In genomic region chr7:99380823-99381663, GRCh38 we compare ENCODE assay signal across 8 cellular contexts. TPM values are rescaled to one million over a fixed set of nuclear protein-coding genes. Genes with fewer than 3 reads are reported as not detected.
A peak's percentile ranks its signal among the peaks of the same experiment; 100 is the strongest.
DNase-seq lines count a peak whose midpoint lies in the region; ATAC-seq and TF ChIP-seq lines count a peak whose summit lies in the region.

No MANE protein-coding gene starts in this region.

- H4K20me1 ChIP-seq in DND-41 (ENCODE audit: insufficient read depth, low read length): peaks cover 38% of the 10 kb centered on the region

- H3K27me3 ChIP-seq in DND-41 (ENCODE audit: insufficient read depth, low read length, poor library complexity): no peaks in the 10 kb centered on the region

- DNase-seq in DND-41: peak; percentile 90
- peak; percentile 85 for DNase-seq in NK-92 treated with Interleukin-12 subunit alpha and Interleukin-12 subunit beta, amount 100 ng/mL, for 24 hours (lab: John Stamatoyannopoulos, UW)
- DNase-seq in activated naive CD4-positive, alpha-beta T cell (lab: John Stamatoyannopoulos, UW): peak; percentile 54 to 81 (median 66)
- DNase-seq in left colon: peak; percentile 55 to 57
- DNase-seq in stimulated activated CD8-positive, alpha-beta memory T cell treated with anti-CD3 and anti-CD28 coated beads, Interleukin-4, amount 100 ng/mL, for 1 hour (ENCODE audit: low read depth in 2 of 2, low spot score in 1 of 2): peak; percentile 68 to 78
- DNase-seq in COR-L47 (lab: John Stamatoyannopoulos, UW): no peak
- no peak for DNase-seq in DMS 273 treated with DMSO at 0.1 percent for 48 hours (lab: John Stamatoyannopoulos, UW)

- no peak for TF ChIP-seq CTCF in DND-41 (IDR thresholded peaks at IDR 0.05; ENCODE audit: borderline replicate concordance, extremely low read depth, low read length, poor library complexity, severe bottlenecking)

- H3K9ac ChIP-seq in DND-41 (ENCODE audit: low read depth, low read length): peak overlapping the region; percentile 52

- H3K4me2 ChIP-seq in DND-41 (ENCODE audit: insufficient read depth, low read length): peak overlapping the region; percentile 56

- peaks cover 44% of the 10 kb centered on the region for H3K36me3 ChIP-seq in DND-41 (ENCODE audit: insufficient read depth, low read length)

- peaks cover 74% of the 10 kb centered on the region for H3K79me2 ChIP-seq in DND-41 (ENCODE audit: insufficient read depth, low read length)

- peaks cover 33% of the 10 kb centered on the region for H3K4me1 ChIP-seq in DND-41 (ENCODE audit: insufficient read depth, low read length)

- intact Hi-C loops in left colon (cut with DNase I, micrococcal nuclease): no loop called here

- ATAC-seq in DND-41 (ENCODE audit: insufficient read depth, low read depth) (peak; percentile 94), GM21723 (IDR thresholded peaks at IDR 0.05; ENCODE audit: unreplicated experiment) (peak; percentile 73), left colon (peak; percentile 10)

- peak overlapping the region; percentile 85 for H3K27ac ChIP-seq in DND-41 (ENCODE audit: low read length)

- peak overlapping the region in 1 of 2 experiments; percentile 44; a peak in 2 of 4 replicates for H3K4me3 ChIP-seq in DND-41 (ENCODE audit: low read depth in 1 of 2, low read length in 2 of 2)

- peak overlapping the region; percentile 31; the same call in 1 of the 2 replicates for H2AFZ ChIP-seq in DND-41 (ENCODE audit: low read depth, low read length)

- H3K9me3 ChIP-seq in DND-41 (ENCODE audit: insufficient read depth, low read length, severe bottlenecking): no peaks in the 10 kb centered on the region

RNA-seq across cellular contexts. Expression of gene ARPC1B, which starts 6.5 kb away (rescaled TPM):
- total RNA-seq in left colon: 100 to 1,000 TPM; 143 to 170 TPM

RNA-seq across cellular contexts. Expression of gene PDAP1, which starts 27.4 kb away (rescaled TPM):
- 10 to 100 TPM; 74.2 to 81.6 TPM for total RNA-seq in left colon

RNA-seq across cellular contexts. Expression of gene BUD31, which starts 27.7 kb away (rescaled TPM):
- total RNA-seq in left colon: 10 to 100 TPM; 69.9 to 79.0 TPM

RNA-seq across cellular contexts. Expression of gene ARPC1A, which starts 55.3 kb away (rescaled TPM):
- 100 to 1,000 TPM; 160 to 186 TPM for total RNA-seq in left colon

RNA-seq across cellular contexts. Expression of gene PTCD1, which starts 57.6 kb away (rescaled TPM):
- total RNA-seq in left colon: 1 to 10 TPM; 5.2 to 6.0 TPM

Comparison
In these comparisons a context has a peak if more than half of its experiments do, and no peak if none do; other contexts are left out.
1. ATAC-seq: peak in every context shown above with its lines; median percentile 94 in DND-41; 73 in GM21723; 10 in left colon.
2. DNase-seq: peak in DND-41 (single experiment), NK-92 treated with Interleukin-12 subunit alpha and Interleukin-12 subunit beta, amount 100 ng/mL, for 24 hours (single experiment), activated naive CD4-positive, alpha-beta T cell (4 of 4), left colon (2 of 2) and stimulated activated CD8-positive, alpha-beta memory T cell treated with anti-CD3 and anti-CD28 coated beads, Interleukin-4, amount 100 ng/mL, for 1 hour (2 of 2); none in COR-L47 (single experiment) and DMS 273 treated with DMSO at 0.1 percent for 48 hours (single experiment).